Comparison of ENCODE assay signal across 8 cellular contexts in the genomic region with DNA sequence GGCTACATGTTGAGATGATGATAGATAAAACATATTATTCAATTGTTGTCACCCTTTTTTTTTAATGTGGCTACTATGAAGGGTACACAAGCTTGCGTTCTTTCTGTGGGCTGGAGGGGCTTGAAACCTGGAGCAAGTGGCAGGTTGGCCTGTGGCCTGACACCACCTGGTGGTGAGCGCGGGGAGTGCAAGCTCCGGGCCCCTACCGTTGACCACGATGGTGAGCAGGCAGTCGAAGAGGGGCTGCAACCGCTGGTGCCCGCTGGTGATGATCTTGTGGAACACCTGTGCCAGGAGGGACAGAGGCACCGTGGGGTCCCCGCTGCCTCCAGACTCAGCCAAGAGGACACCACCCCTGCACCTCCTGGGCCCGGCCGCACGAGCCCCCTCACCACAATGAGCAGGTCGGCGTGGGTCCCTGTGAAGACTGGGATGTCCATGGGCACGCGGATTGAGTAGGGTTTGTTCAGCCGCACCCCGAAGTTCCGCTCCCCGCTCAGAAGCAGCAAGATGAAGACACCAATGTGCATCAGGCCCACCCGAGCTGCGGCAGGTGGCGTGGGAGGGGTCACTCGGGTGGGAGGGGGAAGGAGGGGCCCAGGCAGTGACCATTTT. TPM values are rescaled to one million over a fixed set of nuclear protein-coding genes. Genes with fewer than 3 reads are reported as not detected.
DNase-seq lines count a peak whose midpoint lies in the region; FAIRE-seq and TF ChIP-seq lines count a peak whose summit lies in the region.

No MANE protein-coding gene starts in this region.

- no peak overlapping the region for H3K9ac ChIP-seq in colonic mucosa (ENCODE audit: low read depth in 2 of 2, low read length in 2 of 2)

- peaks cover 4% of the 10 kb centered on the region for H3K4me1 Mint-ChIP-seq in activated CD4-positive, alpha-beta T cell treated with anti-CD3 and anti-CD28 coated beads, Interleukin-2, amount 10 ng/mL, durations not matched to agents 7 days and 5 days

- H3K27ac ChIP-seq in colonic mucosa, result no peak overlapping the region

- DNase-seq in ACHN, result peak; percentile 61
- DNase-seq in GM18507 (ENCODE audit: extremely low spot score, insufficient read length, low read depth), result peak; percentile 62
- peak; percentile 49 for DNase-seq in NCI-H748 (lab: John Stamatoyannopoulos, UW; ENCODE audit: unreplicated experiment)
- peak; percentile 75 for DNase-seq in activated CD4-positive, alpha-beta T cell treated with anti-CD3 and anti-CD28 coated beads, Interleukin-2, amount 10 ng/mL, durations not matched to agents 7 days and 5 days
- DNase-seq in colonic mucosa, result peak; percentile 81
- DNase-seq in lung microvascular endothelial cell (ENCODE audit: low read depth in 2 of 2), result peak; percentile 51 to 75
- DNase-seq in stimulated activated CD8-positive, alpha-beta memory T cell treated with anti-CD3 and anti-CD28 coated beads, Interleukin-15, amount 100 ng/mL, for 48 hours (ENCODE audit: low read depth in 2 of 2), result peak; percentile 63 to 71
- no peak for DNase-seq in NCI-H226

- H3K27me3 Mint-ChIP-seq in activated CD4-positive, alpha-beta T cell treated with anti-CD3 and anti-CD28 coated beads, Interleukin-2, amount 10 ng/mL, durations not matched to agents 7 days and 5 days, result no peaks in the 10 kb centered on the region

- in situ Hi-C loops in ACHN (cut with HindIII; ENCODE audit: low pct_ligation_motif_present, low pct_unique_long_range_greater_than_20kb, low sequenced_read_pairs), result no loop called here

- H3K4me3 ChIP-seq in colonic mucosa, result no peak overlapping the region

- H3K27me3 ChIP-seq in colonic mucosa, result no peaks in the 10 kb centered on the region

- peak; percentile 97 for TF ChIP-seq CTCF in colonic mucosa (IDR thresholded peaks at IDR 0.05)

- POLR2A ChIA-PET in activated CD4-positive, alpha-beta T cell treated with anti-CD3 and anti-CD28 coated beads, Interleukin-2, amount 10 ng/mL, durations not matched to agents 7 days and 5 days (lab: Charles Lee), result interaction anchor here (0.7 kb wide), 2 partner anchors 20 to 146 kb away, joined by 3 to 13 read pairs; no protein-coding TSS in a partner anchor

- H3K9me3 Mint-ChIP-seq in activated CD4-positive, alpha-beta T cell treated with anti-CD3 and anti-CD28 coated beads, Interleukin-2, amount 10 ng/mL, durations not matched to agents 7 days and 5 days, result no peaks in the 10 kb centered on the region

- intact Hi-C loops in colonic mucosa (cut with DNase I), result loop anchor here (5.0 kb wide), 1 partner anchor 166 kb away; no protein-coding TSS in a partner anchor

- no peaks in the 10 kb centered on the region for H3K36me3 Mint-ChIP-seq in activated CD4-positive, alpha-beta T cell treated with anti-CD3 and anti-CD28 coated beads, Interleukin-2, amount 10 ng/mL, durations not matched to agents 7 days and 5 days (ENCODE audit: low read depth)

- H3K27ac Mint-ChIP-seq in activated CD4-positive, alpha-beta T cell treated with anti-CD3 and anti-CD28 coated beads, Interleukin-2, amount 10 ng/mL, durations not matched to agents 7 days and 5 days, result no peak overlapping the region

- no peak overlapping the region for H3K4me3 Mint-ChIP-seq in activated CD4-positive, alpha-beta T cell treated with anti-CD3 and anti-CD28 coated beads, Interleukin-2, amount 10 ng/mL, durations not matched to agents 7 days and 5 days

- peak; percentile 86 for FAIRE-seq in GM18507 (lab: Jason Lieb, UNC)

- no peaks in the 10 kb centered on the region for H3K36me3 ChIP-seq in colonic mucosa

- CTCF ChIA-PET in activated CD4-positive, alpha-beta T cell treated with anti-CD3 and anti-CD28 coated beads, Interleukin-2, amount 10 ng/mL, durations not matched to agents 7 days and 5 days (lab: Charles Lee), result interaction anchor here (0.6 to 5.0 kb wide), 16 partner anchors 9 to 243 kb away, joined by 3 to 27 read pairs (median 4); a partner anchor contains a TSS

- H3K4me1 ChIP-seq in colonic mucosa, result no peaks in the 10 kb centered on the region

- no peaks in the 10 kb centered on the region for H3K9me3 ChIP-seq in colonic mucosa

RNA-seq across cellular contexts. Expression of a gene that starts 14.5 kb away (rescaled TPM):
- under 1 TPM; 0.44 to 0.82 TPM for total RNA-seq in activated CD4-positive, alpha-beta T cell treated with anti-CD3 and anti-CD28 coated beads, Interleukin-2, amount 10 ng/mL, durations not matched to agents 7 days and 5 days
- 10 to 100 TPM; 47.8 to 54.8 TPM for total RNA-seq in colonic mucosa
- 21.4 and 44.8 TPM in 2 replicates for total RNA-seq in lung microvascular endothelial cell

RNA-seq across cellular contexts. Expression of a gene that starts 22.3 kb away (rescaled TPM):
- not detected for total RNA-seq in activated CD4-positive, alpha-beta T cell treated with anti-CD3 and anti-CD28 coated beads, Interleukin-2, amount 10 ng/mL, durations not matched to agents 7 days and 5 days
- under 1 TPM in 1 of 2 donors, not detected in 1; 0.40 TPM for total RNA-seq in colonic mucosa
- not detected in 2 replicates for total RNA-seq in lung microvascular endothelial cell

RNA-seq across cellular contexts. Expression of a gene that starts 29.4 kb away (rescaled TPM):
- total RNA-seq in activated CD4-positive, alpha-beta T cell treated with anti-CD3 and anti-CD28 coated beads, Interleukin-2, amount 10 ng/mL, durations not matched to agents 7 days and 5 days, result under 1 TPM; 0.31 to 0.40 TPM
- total RNA-seq in colonic mucosa (1 to 10 TPM; 3.7 to 4.1 TPM), lung microvascular endothelial cell (5.0 and 5.7 TPM in 2 replicates)

RNA-seq across cellular contexts. Expression of a gene that starts 34.0 kb away (rescaled TPM):
- not detected for total RNA-seq in activated CD4-positive, alpha-beta T cell treated with anti-CD3 and anti-CD28 coated beads, Interleukin-2, amount 10 ng/mL, durations not matched to agents 7 days and 5 days
- total RNA-seq in colonic mucosa, result 10 to 100 TPM in 1 of 2 donors, 1 to 10 TPM in 1; 5.7 to 18.4 TPM
- total RNA-seq in lung microvascular endothelial cell, result not detected in 2 replicates

RNA-seq across cellular contexts. Expression of a gene that starts 35.0 kb away (rescaled TPM):
- total RNA-seq in activated CD4-positive, alpha-beta T cell treated with anti-CD3 and anti-CD28 coated beads, Interleukin-2, amount 10 ng/mL, durations not matched to agents 7 days and 5 days, result not detected
- under 1 TPM in 1 of 2 donors, not detected in 1; 0.05 TPM for total RNA-seq in colonic mucosa
- not detected in 2 replicates for total RNA-seq in lung microvascular endothelial cell

Comparison
In these comparisons a context has a peak if more than half of its experiments do, and no peak if none do; other contexts are left out.
1. RNA of a gene that starts 14.5 kb away (total RNA-seq): 47.8 to 54.8 TPM in colonic mucosa and 21.4 to 44.8 TPM in lung microvascular endothelial cell; 0.44 to 0.82 TPM in activated CD4-positive, alpha-beta T cell treated with anti-CD3 and anti-CD28 coated beads, Interleukin-2, amount 10 ng/mL, durations not matched to agents 7 days and 5 days; every median in the first group is over 10 times any median in the second.